In the genomic region with DNA sequence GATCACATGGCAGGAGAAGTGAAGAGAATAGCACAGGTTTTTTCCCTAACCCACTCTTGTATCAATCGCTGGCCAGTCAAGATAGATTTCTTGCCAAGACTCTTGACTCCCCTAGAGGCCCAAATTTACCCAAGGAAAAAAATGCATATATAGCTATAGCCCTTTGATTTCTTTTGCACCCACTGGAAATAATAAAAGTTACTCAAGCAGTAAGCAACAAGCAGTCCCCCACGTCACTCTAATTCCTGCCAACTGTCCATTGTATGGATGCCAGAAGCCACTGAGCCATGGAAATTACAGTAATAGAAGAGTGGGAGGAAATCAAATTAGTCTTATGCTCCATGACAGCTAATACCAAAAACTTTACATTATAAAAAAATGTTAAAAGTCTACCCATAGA, we compare ENCODE assay signal across 15 cellular contexts.
DNase-seq lines count a peak whose midpoint lies in the region; ATAC-seq, FAIRE-seq and TF ChIP-seq lines count a peak whose summit lies in the region.
"Had no signal": no experiment of that assay in that cellular context is flagged by ENCODE, and none has a peak within 500 bp of the region (broad histone marks: within the 10 kb centered on the region; RNA-seq: fewer than 3 reads in every experiment).

No MANE protein-coding gene starts in this region.

- H3K36me3 Mint-ChIP-seq in T-helper 2 cell treated with Interferon-gamma antibody and Interleukin-4, amounts not matched to agents 5 μg/mL and 100 μg/mL, for 36 hours (ENCODE audit: low read depth): peaks cover 33% of the 10 kb centered on the region
- H3K36me3 Mint-ChIP-seq in osteocyte (ENCODE audit: unreplicated experiment): no peaks in the 10 kb centered on the region
- H3K36me3 Mint-ChIP-seq: mesothelial cell of epicardium had no signal

- H3K4me2 ChIP-seq in K562 (ENCODE audit: insufficient read depth, low read length): no peak overlapping the region

- no TSS peak for BruUV-seq in K562 (replicated peaks; lab: Mats Ljungman, UMichigan)

- POLR2A ChIA-PET in K562 (lab: Yijun Ruan, JAX): no interaction called here

- 40% methylated on average over 2 of the region's 2 CpGs for WGBS in K562 (ENCODE audit: insufficient coverage, low coverage, missing lambda C conversion rate)
- WGBS in right cardiac atrium: 38% methylated on average over 2 of the region's 2 CpGs

- ATAC-seq in K562 (no peak), right cardiac atrium (no peak), GM18517 (IDR thresholded peaks at IDR 0.05; ENCODE audit: unreplicated experiment) (no peak)

- peaks cover 22% of the 10 kb centered on the region for H3K9me3 Mint-ChIP-seq in T-helper 2 cell treated with Interferon-gamma antibody and Interleukin-4, amounts not matched to agents 5 μg/mL and 100 μg/mL, for 36 hours
- H3K9me3 Mint-ChIP-seq in osteocyte (ENCODE audit: unreplicated experiment): no peaks in the 10 kb centered on the region

- H3K9me3 ChIP-seq in MG63 (no peaks in the 10 kb centered on the region), K562 (replicated peaks; ENCODE audit: control insufficient read depth, insufficient read depth, low read depth, low read length) (no peaks in the 10 kb centered on the region), right cardiac atrium (ENCODE audit: control insufficient read depth, low read length) (no peaks in the 10 kb centered on the region)
- H3K9me3 ChIP-seq: thoracic aorta had no signal

- TF ChIP-seq POLR2A in K562 (conservative IDR thresholded peaks at IDR 0.05): no peak

- intact Hi-C loops in K562 (cut with micrococcal nuclease) (loop anchor here (10.0 kb wide), 1 partner anchor 533 kb away; a partner anchor contains a TSS), right cardiac atrium (cut with DNase I) (no loop called here)

- TF ChIP-seq RAD21 in K562 (CRISPR knock-in tag; conservative IDR thresholded peaks at IDR 0.05 in 1 of 2, IDR thresholded peaks at IDR 0.05 in 1 of 2): no peak

- peak overlapping the region; percentile 96 for H3K27ac Mint-ChIP-seq in T-helper 2 cell treated with Interferon-gamma antibody and Interleukin-4, amounts not matched to agents 5 μg/mL and 100 μg/mL, for 36 hours
- H3K27ac Mint-ChIP-seq in osteocyte (ENCODE audit: unreplicated experiment): peak overlapping the region; percentile 96
- H3K27ac Mint-ChIP-seq: mesothelial cell of epicardium had no signal

- H2AFZ ChIP-seq in K562 (ENCODE audit: low read depth, low read length): peak overlapping the region; percentile 89

- H3K4me3 Mint-ChIP-seq in T-helper 2 cell treated with Interferon-gamma antibody and Interleukin-4, amounts not matched to agents 5 μg/mL and 100 μg/mL, for 36 hours: peak overlapping the region; percentile 89
- H3K4me3 Mint-ChIP-seq in osteocyte (ENCODE audit: unreplicated experiment): no peak overlapping the region
- H3K4me3 Mint-ChIP-seq: mesothelial cell of epicardium had no signal

- CTCF ChIA-PET in K562 (lab: Yijun Ruan, JAX; ENCODE audit: low intra/inter-chr PET ratio): no interaction called here

- H3K4me3 ChIP-seq in MG63: no peak overlapping the region
- H3K4me3 ChIP-seq in K562: no peak overlapping the region
- no peak overlapping the region for H3K4me3 ChIP-seq in right cardiac atrium (ENCODE audit: low read length)
- H3K4me3 ChIP-seq: thoracic aorta had no signal

- FAIRE-seq in K562 (lab: Jason Lieb, UNC): no peak
- FAIRE-seq: A204.1 had no signal

- DNase-seq in T-helper 2 cell treated with Interferon-gamma antibody and Interleukin-4, amounts not matched to agents 5 μg/mL and 100 μg/mL, for 36 hours (ENCODE audit: low spot score): no peak
- DNase-seq in T-helper 2 cell (no peak), MG63 (peak; percentile 75), K562 (ENCODE audit: extremely low read depth in 1 of 4, low spot score in 3 of 4) (no peak), osteocyte (ENCODE audit: extremely low spot score, unreplicated experiment) (no peak), right cardiac atrium (no peak), AML-193 (lab: John Stamatoyannopoulos, UW) (no peak)
- DNase-seq: activated CD4-positive, alpha-beta T cell treated with anti-CD3 and anti-CD28 coated beads for 4 hours; hypothalamus; NCI-H187 treated with DMSO at 0.1 percent for 48 hours; NCI-H82 had no signal

- in situ Hi-C loops in K562 (cut with MboI): no loop called here

- H4K20me1 ChIP-seq in K562 (replicated peaks; ENCODE audit: control insufficient read depth, insufficient read depth, low read length): no peaks in the 10 kb centered on the region

- peaks cover 58% of the 10 kb centered on the region for H3K4me1 Mint-ChIP-seq in T-helper 2 cell treated with Interferon-gamma antibody and Interleukin-4, amounts not matched to agents 5 μg/mL and 100 μg/mL, for 36 hours (ENCODE audit: low read depth)
- H3K4me1 Mint-ChIP-seq in osteocyte (ENCODE audit: unreplicated experiment): peaks cover 44% of the 10 kb centered on the region

- no peaks in the 10 kb centered on the region for H3K79me2 ChIP-seq in K562 (ENCODE audit: control insufficient read depth, insufficient read depth, low read length)

- H3K27me3 ChIP-seq in MG63: no peaks in the 10 kb centered on the region
- H3K27me3 ChIP-seq in K562 (ENCODE audit: control insufficient read depth in 2 of 2, insufficient read depth in 2 of 2, low read length in 2 of 2): no peaks in the 10 kb centered on the region
- no peaks in the 10 kb centered on the region for H3K27me3 ChIP-seq in right cardiac atrium (ENCODE audit: control insufficient read depth, insufficient read depth)

- H3K4me1 ChIP-seq in K562 (replicated peaks in 1 of 2; ENCODE audit: control insufficient read depth in 2 of 2, insufficient read depth in 2 of 2, low read length in 2 of 2) (peaks cover 7 to 48% of the 10 kb centered on the region in 2 experiments), right cardiac atrium (ENCODE audit: control insufficient read depth, insufficient read depth, low read length) (no peaks in the 10 kb centered on the region)

- no peaks in the 10 kb centered on the region for H3K9me1 ChIP-seq in K562 (ENCODE audit: control insufficient read depth, insufficient read depth, low read length)

- TF ChIP-seq CTCF in K562 (IDR thresholded peaks at IDR 0.05 in 2 of 3, conservative IDR thresholded peaks at IDR 0.05 in 1 of 3; ENCODE audit: insufficient read depth in 2 of 3, low read depth in 1 of 3, low read length in 3 of 3) (no peak), osteocyte (IDR thresholded peaks at IDR 0.05) (no peak)

- H3K9ac ChIP-seq in K562 (ENCODE audit: insufficient read depth in 1 of 2, low read depth in 2 of 2, low read length in 2 of 2): peak overlapping the region in 1 of 2 experiments; percentile 52; a peak in 1 of 4 replicates

- H3K36me3 ChIP-seq in MG63 (no peaks in the 10 kb centered on the region), K562 (ENCODE audit: control insufficient read depth, insufficient read depth, low read length) (no peaks in the 10 kb centered on the region)
- H3K36me3 ChIP-seq: thoracic aorta had no signal

- no peak for TF ChIP-seq EP300 in K562 (IDR thresholded peaks at IDR 0.05; ENCODE audit: low read length)

- H3K27me3 Mint-ChIP-seq in T-helper 2 cell treated with Interferon-gamma antibody and Interleukin-4, amounts not matched to agents 5 μg/mL and 100 μg/mL, for 36 hours (ENCODE audit: low read depth): no peaks in the 10 kb centered on the region
- H3K27me3 Mint-ChIP-seq in osteocyte (ENCODE audit: unreplicated experiment): no peaks in the 10 kb centered on the region

- H3K27ac ChIP-seq in K562 (ENCODE audit: extremely low read depth, low read depth, low read length) (peak overlapping the region; percentile 76; the same call in 2 of the 3 replicates), right cardiac atrium (ENCODE audit: low read length) (no peak overlapping the region)
- H3K27ac ChIP-seq: thoracic aorta had no signal

TF ChIP-seq in K562, 482 proteins besides CTCF, POLR2A, EP300 and RAD21:
- no peak for TF ChIP-seq SNRNP70 (optimal IDR thresholded peaks at IDR 0.05; ENCODE audit: low read depth, low read length)
